17 cellular contexts compared by ENCODE assay signal in genomic region chr6:144152334-144152900, GRCh38. TPM values are rescaled to one million over a fixed set of nuclear protein-coding genes. Genes with fewer than 3 reads are reported as not detected.
DNase-seq lines count a peak whose midpoint lies in the region; ATAC-seq, FAIRE-seq and TF ChIP-seq lines count a peak whose summit lies in the region.
"Had no signal": no experiment of that assay in that cellular context is flagged by ENCODE, and none has a peak within 500 bp of the region (broad histone marks: within the 10 kb centered on the region; RNA-seq: fewer than 3 reads in every experiment).

No MANE protein-coding gene starts in this region.

- H3K27me3 Mint-ChIP-seq in activated naive CD4-positive, alpha-beta T cell treated with anti-CD3 and anti-CD28 coated beads, Interleukin-2, amount 50 U/mL, for 24 hours, result no peaks in the 10 kb centered on the region
- no peaks in the 10 kb centered on the region for H3K27me3 Mint-ChIP-seq in central memory CD8-positive, alpha-beta T cell

- no peak for TF ChIP-seq CTCF in upper lobe of left lung (IDR thresholded peaks at IDR 0.05)

- FAIRE-seq in H54 (lab: Jason Lieb, UNC), result no peak
- FAIRE-seq: urothelium cell line had no signal

- H3K4me3 ChIP-seq in upper lobe of left lung, result peak overlapping the region in 2 of 4 donors; percentile 87 to 89

- H3K27me3 ChIP-seq in upper lobe of left lung, result no peaks in the 10 kb centered on the region

- TF ChIP-seq POLR2A in upper lobe of left lung (IDR thresholded peaks at IDR 0.05) (no peak), H54 (IDR thresholded peaks at IDR 0.05; ENCODE audit: low read depth, low read length) (no peak)

- no peaks in the 10 kb centered on the region for H3K9me3 ChIP-seq in upper lobe of left lung
- H3K9me3 ChIP-seq: BE2C had no signal

- peaks cover 64% of the 10 kb centered on the region for H3K4me1 Mint-ChIP-seq in activated naive CD4-positive, alpha-beta T cell treated with anti-CD3 and anti-CD28 coated beads, Interleukin-2, amount 50 U/mL, for 24 hours
- H3K4me1 Mint-ChIP-seq in central memory CD8-positive, alpha-beta T cell, result peaks cover 64% of the 10 kb centered on the region

- no peaks in the 10 kb centered on the region for H3K9me3 Mint-ChIP-seq in activated naive CD4-positive, alpha-beta T cell treated with anti-CD3 and anti-CD28 coated beads, Interleukin-2, amount 50 U/mL, for 24 hours
- H3K9me3 Mint-ChIP-seq in central memory CD8-positive, alpha-beta T cell, result no peaks in the 10 kb centered on the region

- no peak for TF ChIP-seq EP300 in upper lobe of left lung (IDR thresholded peaks at IDR 0.05)

- 64 to 76% methylated on average over 6 of the region's 6 CpGs for WGBS in upper lobe of left lung, 2 donors

- peak overlapping the region in 3 of 4 donors; percentile 90 to 96 (median 91) for H3K27ac ChIP-seq in upper lobe of left lung
- H3K27ac ChIP-seq: foreskin keratinocyte, parathyroid adenoma, WERI-Rb-1 had no signal

- DNase-seq in activated naive CD4-positive, alpha-beta T cell treated with anti-CD3 and anti-CD28 coated beads, Interleukin-2, amount 50 U/mL, for 16 hours, result no peak
- DNase-seq in NOMO-1 treated with DMSO at 0.1 percent for 48 hours (lab: John Stamatoyannopoulos, UW; ENCODE audit: unreplicated experiment) (peak; percentile 24), upper lobe of left lung (peak in 1 of 2 donors; percentile 48), KG1 (lab: John Stamatoyannopoulos, UW) (no peak), H54 (ENCODE audit: insufficient read length, low spot score) (no peak)
- DNase-seq in central memory CD8-positive, alpha-beta T cell (ENCODE audit: low spot score in 2 of 2), result no peak
- DNase-seq: BE2C; effector CD8-positive, alpha-beta T cell; foreskin keratinocyte; Kasumi-1; NCI-H2081 treated with DMSO at 0.1 percent for 48 hours; SHP77 treated with DMSO at 0.1 percent for 48 hours; WERI-Rb-1 had no signal

- peaks cover 23% of the 10 kb centered on the region for H3K36me3 Mint-ChIP-seq in activated naive CD4-positive, alpha-beta T cell treated with anti-CD3 and anti-CD28 coated beads, Interleukin-2, amount 50 U/mL, for 24 hours
- H3K36me3 Mint-ChIP-seq in central memory CD8-positive, alpha-beta T cell (ENCODE audit: insufficient read depth), result peaks cover 19% of the 10 kb centered on the region

- peak overlapping the region; percentile 92 for H3K4me3 Mint-ChIP-seq in activated naive CD4-positive, alpha-beta T cell treated with anti-CD3 and anti-CD28 coated beads, Interleukin-2, amount 50 U/mL, for 24 hours
- H3K4me3 Mint-ChIP-seq in central memory CD8-positive, alpha-beta T cell, result peak overlapping the region; percentile 87

- H3K4me1 ChIP-seq in upper lobe of left lung, result peaks cover 27 to 44% (median 30%) of the 10 kb centered on the region in 4 donors
- H3K4me1 ChIP-seq: BE2C, foreskin keratinocyte, parathyroid adenoma had no signal

- no peak for ATAC-seq in central memory CD8-positive, alpha-beta T cell (replicated peaks; ENCODE audit: extremely low read depth, poor library complexity, severe bottlenecking)
- ATAC-seq in upper lobe of left lung (ENCODE audit: low FRiP score in 2 of 2) (no peak), GM21515 (IDR thresholded peaks at IDR 0.05; ENCODE audit: unreplicated experiment) (no peak)
- ATAC-seq: foreskin keratinocyte had no signal

- H3K36me3 ChIP-seq in upper lobe of left lung, result peaks cover 0 to 5% (median 0%) of the 10 kb centered on the region in 4 donors
- H3K36me3 ChIP-seq: BE2C, WERI-Rb-1 had no signal

- peak overlapping the region; percentile 91 for H3K27ac Mint-ChIP-seq in activated naive CD4-positive, alpha-beta T cell treated with anti-CD3 and anti-CD28 coated beads, Interleukin-2, amount 50 U/mL, for 24 hours
- H3K27ac Mint-ChIP-seq in central memory CD8-positive, alpha-beta T cell (ENCODE audit: low read depth), result peak overlapping the region; percentile 95

RNA-seq across cellular contexts. Expression of gene STX11, which starts 2.1 kb away (rescaled TPM):
- total RNA-seq in upper lobe of left lung, result 100 to 1,000 TPM in 1 of 6 donors, 10 to 100 TPM in 5; 47.9 to 134 (median 75.5) TPM

RNA-seq across cellular contexts. Expression of gene SF3B5, which starts 57.0 kb away (rescaled TPM):
- total RNA-seq in upper lobe of left lung, result 100 to 1,000 TPM in 3 of 6 donors, 10 to 100 TPM in 3; 47.1 to 157 (median 96.9) TPM
